19 cellular contexts compared by ENCODE assay signal in genomic region chr3:132556467-132557159, GRCh38. TPM values are rescaled to one million over a fixed set of nuclear protein-coding genes. Genes with fewer than 3 reads are reported as not detected.
DNase-seq lines count a peak whose midpoint lies in the region; ATAC-seq and TF ChIP-seq lines count a peak whose summit lies in the region.
"Had no signal": no experiment of that assay in that cellular context is flagged by ENCODE, and none has a peak within 500 bp of the region (broad histone marks: within the 10 kb centered on the region; RNA-seq: fewer than 3 reads in every experiment).

No MANE protein-coding gene starts in this region.

- no peaks in the 10 kb centered on the region for H3K9me3 ChIP-seq in body of pancreas
- no peaks in the 10 kb centered on the region for H3K9me3 ChIP-seq in left ventricle myocardium inferior (replicated peaks)
- H3K9me3 ChIP-seq: BE2C had no signal

- H3K4me1 ChIP-seq in body of pancreas = peaks cover 61% of the 10 kb centered on the region
- peaks cover 24% of the 10 kb centered on the region for H3K4me1 ChIP-seq in left ventricle myocardium inferior
- H3K4me1 ChIP-seq in rectal smooth muscle tissue (ENCODE audit: control insufficient read depth, insufficient read depth, low read length) = no peaks in the 10 kb centered on the region
- H3K4me1 ChIP-seq: BE2C had no signal

- H3K27me3 Mint-ChIP-seq in stimulated activated memory B cell treated with anti-CD40 and anti-IgM and Interleukin-4, amounts not matched to agents 10 μg/mL and 1 μg/mL and 100 μg/mL, for 72 hours = no peaks in the 10 kb centered on the region
- H3K27me3 Mint-ChIP-seq: natural killer cell treated with Interleukin-12 subunit alpha and Interleukin-12 subunit beta and Interleukin-15 and Interleukin-18, amount 100 ng/mL, for 72 hours had no signal

- peaks cover 31% of the 10 kb centered on the region for H3K36me3 Mint-ChIP-seq in stimulated activated memory B cell treated with anti-CD40 and anti-IgM and Interleukin-4, amounts not matched to agents 10 μg/mL and 1 μg/mL and 100 μg/mL, for 72 hours
- H3K36me3 Mint-ChIP-seq: natural killer cell treated with Interleukin-12 subunit alpha and Interleukin-12 subunit beta and Interleukin-15 and Interleukin-18, amount 100 ng/mL, for 72 hours had no signal

- no peak overlapping the region for H3K4me3 Mint-ChIP-seq in stimulated activated memory B cell treated with anti-CD40 and anti-IgM and Interleukin-4, amounts not matched to agents 10 μg/mL and 1 μg/mL and 100 μg/mL, for 72 hours
- H3K4me3 Mint-ChIP-seq: H9; natural killer cell treated with Interleukin-12 subunit alpha and Interleukin-12 subunit beta and Interleukin-15 and Interleukin-18, amount 100 ng/mL, for 72 hours; T-helper 2 cell treated with Interferon-gamma antibody and Interleukin-4, amounts not matched to agents 5 μg/mL and 100 μg/mL, for 36 hours had no signal

- H3K27me3 ChIP-seq in body of pancreas (no peaks in the 10 kb centered on the region), left ventricle myocardium inferior (ENCODE audit: low read depth) (no peaks in the 10 kb centered on the region), rectal smooth muscle tissue (ENCODE audit: control insufficient read depth, insufficient read depth, low read length) (no peaks in the 10 kb centered on the region)
- H3K27me3 ChIP-seq: BE2C, brain microvascular endothelial cell had no signal

- no peak overlapping the region for H3K9ac ChIP-seq in rectal smooth muscle tissue (ENCODE audit: low read length)

- TF ChIP-seq POLR2A in body of pancreas (IDR thresholded peaks at IDR 0.05) = no peak

- intact Hi-C loops in body of pancreas (cut with DNase I) = no loop called here
- intact Hi-C loops in left ventricle myocardium inferior (cut with micrococcal nuclease) = no loop called here

- 88 to 90% methylated on average over 9 of the region's 9 CpGs for WGBS in body of pancreas, 2 donors

- no peak overlapping the region for H3K4me3 ChIP-seq in body of pancreas
- no peak overlapping the region for H3K4me3 ChIP-seq in left ventricle myocardium inferior
- H3K4me3 ChIP-seq in rectal smooth muscle tissue (ENCODE audit: low read length) = no peak overlapping the region

- no peak overlapping the region for H3K27ac Mint-ChIP-seq in stimulated activated memory B cell treated with anti-CD40 and anti-IgM and Interleukin-4, amounts not matched to agents 10 μg/mL and 1 μg/mL and 100 μg/mL, for 72 hours
- H3K27ac Mint-ChIP-seq: natural killer cell treated with Interleukin-12 subunit alpha and Interleukin-12 subunit beta and Interleukin-15 and Interleukin-18, amount 100 ng/mL, for 72 hours; T-helper 2 cell treated with Interferon-gamma antibody and Interleukin-4, amounts not matched to agents 5 μg/mL and 100 μg/mL, for 36 hours had no signal

- TF ChIP-seq CTCF in body of pancreas (IDR thresholded peaks at IDR 0.05) = no peak
- TF ChIP-seq CTCF in left ventricle myocardium inferior (IDR thresholded peaks at IDR 0.05; ENCODE audit: borderline replicate concordance) = no peak

- DNase-seq in GM04504 (ENCODE audit: low read depth) (peak; percentile 51), body of pancreas (peak in 2 of 4 donors; percentile 22 to 44), left ventricle myocardium inferior (peak; percentile 61), activated gamma-delta T cell treated with Interleukin-2 at 50 U/mL for 16 hours (no peak), NCI-H2029 treated with DMSO at 0.1 percent for 48 hours (lab: John Stamatoyannopoulos, UW) (no peak)
- DNase-seq: activated CD8-positive, alpha-beta memory T cell treated with anti-CD3 and anti-CD28 coated beads, Interleukin-2, amount 50 U/mL, for 4 hours; activated naive CD4-positive, alpha-beta T cell treated with Interleukin-2 at 50 U/mL for 16 hours; BE2C; brain microvascular endothelial cell; H9; mammary epithelial cell; NCI-H446; SIG-M5 had no signal

- H3K36me3 ChIP-seq in body of pancreas (replicated peaks in 1 of 2; ENCODE audit: insufficient read depth in 1 of 2, low read depth in 2 of 2) (no peaks in the 10 kb centered on the region), left ventricle myocardium inferior (peaks cover 20% of the 10 kb centered on the region), rectal smooth muscle tissue (ENCODE audit: control insufficient read depth, insufficient read depth, low read length) (peaks cover 3% of the 10 kb centered on the region)
- H3K36me3 ChIP-seq: BE2C, brain microvascular endothelial cell had no signal

- no peaks in the 10 kb centered on the region for H3K4me1 Mint-ChIP-seq in stimulated activated memory B cell treated with anti-CD40 and anti-IgM and Interleukin-4, amounts not matched to agents 10 μg/mL and 1 μg/mL and 100 μg/mL, for 72 hours

- ATAC-seq in body of pancreas (no peak), HG03159 (IDR thresholded peaks at IDR 0.05; ENCODE audit: unreplicated experiment) (no peak)
- no peak for ATAC-seq in stimulated activated memory B cell treated with anti-CD40 and anti-IgM and Interleukin-4, amounts not matched to agents 10 μg/mL and 1 μg/mL and 100 μg/mL, for 72 hours

- no peaks in the 10 kb centered on the region for H3K9me3 Mint-ChIP-seq in stimulated activated memory B cell treated with anti-CD40 and anti-IgM and Interleukin-4, amounts not matched to agents 10 μg/mL and 1 μg/mL and 100 μg/mL, for 72 hours
- H3K9me3 Mint-ChIP-seq: H9; natural killer cell treated with Interleukin-12 subunit alpha and Interleukin-12 subunit beta and Interleukin-15 and Interleukin-18, amount 100 ng/mL, for 72 hours; T-helper 2 cell treated with Interferon-gamma antibody and Interleukin-4, amounts not matched to agents 5 μg/mL and 100 μg/mL, for 36 hours had no signal

- H3K27ac ChIP-seq in body of pancreas (peak overlapping the region; percentile 58 to 74 (median 72)), left ventricle myocardium inferior (replicated peaks) (peak overlapping the region; percentile 68), rectal smooth muscle tissue (ENCODE audit: low read depth, low read length) (peak overlapping the region; percentile 7)
- H3K27ac ChIP-seq: brain microvascular endothelial cell had no signal

RNA-seq across cellular contexts. Expression of gene ACKR4, which starts 40.5 kb away (rescaled TPM):
- total RNA-seq in body of pancreas (1 to 10 TPM; 1.3 to 2.0 TPM), left ventricle myocardium inferior (5.2 TPM)
- total RNA-seq: H9; LHCN-M2; natural killer cell treated with Interleukin-12 subunit alpha and Interleukin-12 subunit beta and Interleukin-15 and Interleukin-18, amount 100 ng/mL, for 72 hours had no signal

Comparison
In these comparisons a context has a peak if more than half of its experiments do, and no peak if none do; other contexts are left out.
1. DNase-seq: peak in GM04504 (single experiment) and left ventricle myocardium inferior (single experiment); none in activated gamma-delta T cell treated with Interleukin-2 at 50 U/mL for 16 hours (single experiment) and NCI-H2029 treated with DMSO at 0.1 percent for 48 hours (single experiment).
2. H3K27ac ChIP-seq: peak in every context shown above with its lines; median percentile 72 in body of pancreas; 68 in left ventricle myocardium inferior; 7 in rectal smooth muscle tissue.